12 cellular contexts compared by ENCODE assay signal in the genomic region with DNA sequence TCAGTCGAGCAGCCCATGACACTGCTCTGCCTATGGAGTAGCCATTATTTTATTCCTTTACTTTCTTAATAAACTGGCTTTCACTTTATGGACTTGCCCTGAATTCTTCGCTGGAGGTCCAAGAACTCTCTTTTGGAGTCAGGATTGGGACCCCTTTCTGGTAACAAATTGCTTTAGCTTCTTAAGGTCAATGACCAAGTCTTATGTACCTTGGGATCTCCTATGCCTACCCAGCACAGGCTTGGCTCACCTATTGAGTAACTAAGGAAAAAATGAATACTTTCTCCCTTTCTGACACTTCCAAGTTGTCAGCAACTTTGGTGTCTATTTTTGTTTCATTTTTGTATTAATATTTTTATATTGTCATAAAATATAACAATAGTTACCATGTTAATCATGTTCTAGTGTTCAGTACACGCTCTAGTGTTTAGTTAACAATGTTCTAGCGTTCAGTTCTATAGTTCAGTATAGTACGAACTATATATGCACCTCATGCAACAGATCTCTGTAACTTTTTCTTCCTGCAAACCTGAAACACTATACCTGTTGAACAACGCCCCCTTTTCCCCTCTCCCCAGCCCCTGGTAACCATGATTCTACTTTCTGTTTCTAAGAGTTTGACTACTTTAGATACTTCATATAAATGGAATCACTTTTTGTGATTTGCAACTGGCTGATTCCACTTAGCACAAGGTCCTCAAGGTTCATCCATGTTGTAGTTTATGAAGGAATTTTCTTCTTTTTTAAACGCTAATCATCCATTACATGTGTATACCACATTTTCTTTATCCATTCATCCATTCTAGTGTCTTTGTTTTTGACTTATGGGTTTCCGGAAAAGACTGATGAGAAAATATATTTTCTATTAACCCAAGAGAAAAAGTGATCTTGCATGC. TPM values are rescaled to one million over a fixed set of nuclear protein-coding genes. Genes with fewer than 3 reads are reported as not detected.
A peak's percentile ranks its signal among the peaks of the same experiment; 100 is the strongest.
DNase-seq lines count a peak whose midpoint lies in the region; ATAC-seq, FAIRE-seq and TF ChIP-seq lines count a peak whose summit lies in the region.
"Had no signal": no experiment of that assay in that cellular context is flagged by ENCODE, and none has a peak within 500 bp of the region (broad histone marks: within the 10 kb centered on the region; RNA-seq: fewer than 3 reads in every experiment).

No MANE protein-coding gene starts in this region.

- peaks cover 51% of the 10 kb centered on the region for H3K4me1 ChIP-seq in ACC112 (ENCODE audit: control insufficient read depth, insufficient read depth, low read length, unreplicated experiment)
- H3K4me1 ChIP-seq in K562 (replicated peaks in 1 of 2; ENCODE audit: control insufficient read depth in 2 of 2, insufficient read depth in 2 of 2, low read length in 2 of 2), result peaks cover 31 to 42% of the 10 kb centered on the region in 2 experiments

- WGBS in K562 (ENCODE audit: insufficient coverage, low coverage, missing lambda C conversion rate), result 2% methylated on average over 7 of the region's 8 CpGs

- DNase-seq in H54 (ENCODE audit: insufficient read length, low spot score) (no peak), K562 (ENCODE audit: extremely low read depth in 1 of 4, low spot score in 3 of 4) (peak in 1 of 4 experiments; percentile 66), NCI-H526 (lab: John Stamatoyannopoulos, UW) (no peak)
- DNase-seq: activated CD4-positive, alpha-beta T cell treated with anti-CD3 and anti-CD28 coated beads for 48 hours; amygdala; NCI-H187 had no signal

- BruUV-seq in K562 (replicated peaks; lab: Mats Ljungman, UMichigan), result TSS peak; percentile 73

- peak; percentile 43; the same call in 1 of the 2 replicates for TF ChIP-seq EP300 in K562 (IDR thresholded peaks at IDR 0.05; ENCODE audit: low read length)

- TF ChIP-seq CTCF in K562 (IDR thresholded peaks at IDR 0.05 in 2 of 3, conservative IDR thresholded peaks at IDR 0.05 in 1 of 3; ENCODE audit: insufficient read depth in 2 of 3, low read depth in 1 of 3, low read length in 3 of 3), result no peak
- TF ChIP-seq CTCF in nephron (IDR thresholded peaks at IDR 0.05; ENCODE audit: unreplicated experiment in 3 of 3), result no peak

- no peaks in the 10 kb centered on the region for H3K9me1 ChIP-seq in K562 (ENCODE audit: control insufficient read depth, insufficient read depth, low read length)

- H3K27ac ChIP-seq in ACC112 (ENCODE audit: low read depth, low read length) (peak overlapping the region; percentile 73), K562 (ENCODE audit: extremely low read depth, low read depth, low read length) (peak overlapping the region; percentile 85)

- CTCF ChIA-PET in K562 (lab: Yijun Ruan, JAX; ENCODE audit: low intra/inter-chr PET ratio), result no interaction called here

- H3K9ac ChIP-seq in K562 (ENCODE audit: insufficient read depth in 1 of 2, low read depth in 2 of 2, low read length in 2 of 2), result peak overlapping the region in 1 of 2 experiments; percentile 92; a peak in 3 of 4 replicates

- ATAC-seq in K562 (peak; percentile 51), GM21447 (IDR thresholded peaks at IDR 0.05; ENCODE audit: unreplicated experiment) (no peak), GM19351 (IDR thresholded peaks at IDR 0.05; ENCODE audit: unreplicated experiment) (no peak), HG03025 (IDR thresholded peaks at IDR 0.05; ENCODE audit: low FRiP score, unreplicated experiment) (no peak)

- H3K27me3 Mint-ChIP-seq in nephron (ENCODE audit: low read depth), result no peaks in the 10 kb centered on the region

- peak overlapping the region; percentile 96 for H3K4me2 ChIP-seq in K562 (ENCODE audit: insufficient read depth, low read length)

- peaks cover 75% of the 10 kb centered on the region for H3K4me1 Mint-ChIP-seq in nephron

- H3K79me2 ChIP-seq in ACC112 (ENCODE audit: control insufficient read depth, insufficient read depth, low read length, unreplicated experiment) (peaks cover 33% of the 10 kb centered on the region), K562 (ENCODE audit: control insufficient read depth, insufficient read depth, low read length) (peaks cover 50% of the 10 kb centered on the region)

- H3K36me3 ChIP-seq in ACC112 (ENCODE audit: insufficient read depth, low read length), result no peaks in the 10 kb centered on the region; the same call in 1 of the 2 replicates
- H3K36me3 ChIP-seq in K562 (ENCODE audit: control insufficient read depth, insufficient read depth, low read length), result peaks cover 21% of the 10 kb centered on the region

- POLR2A ChIA-PET in K562 (lab: Yijun Ruan, JAX), result interaction anchor here (0.6 to 3.8 kb wide), 8 partner anchors 8 to 259 kb away, joined by 3 to 50 read pairs (median 3); a partner anchor contains a TSS

- no peaks in the 10 kb centered on the region for H3K36me3 Mint-ChIP-seq in nephron (ENCODE audit: low read depth)

- TF ChIP-seq POLR2A in H54 (IDR thresholded peaks at IDR 0.05; ENCODE audit: low read depth, low read length), result no peak
- peak; percentile 100 for TF ChIP-seq POLR2A in K562 (conservative IDR thresholded peaks at IDR 0.05)

- intact Hi-C loops in K562 (cut with micrococcal nuclease), result loop anchor here (1.0 to 10.0 kb wide), 6 partner anchors 17 to 205 kb away; a partner anchor contains a TSS

- H3K9me3 ChIP-seq in K562 (replicated peaks; ENCODE audit: control insufficient read depth, insufficient read depth, low read depth, low read length), result no peaks in the 10 kb centered on the region

- H3K9me3 Mint-ChIP-seq in nephron, result no peaks in the 10 kb centered on the region

- peak overlapping the region; percentile 97 to 99 (median 98) for H3K27ac Mint-ChIP-seq in nephron

- in situ Hi-C loops in K562 (cut with MboI), result loop anchor here (5.0 kb wide), 1 partner anchor 62 kb away; no protein-coding TSS in a partner anchor

- TF ChIP-seq RAD21 in K562 (CRISPR knock-in tag; conservative IDR thresholded peaks at IDR 0.05 in 1 of 2, IDR thresholded peaks at IDR 0.05 in 1 of 2), result no peak; a peak in 1 of 4 replicates

- FAIRE-seq in H54 (lab: Jason Lieb, UNC) (peak; percentile 43), K562 (lab: Jason Lieb, UNC) (no peak)
- FAIRE-seq: islet of Langerhans had no signal

- H4K20me1 ChIP-seq in K562 (replicated peaks; ENCODE audit: control insufficient read depth, insufficient read depth, low read length), result no peaks in the 10 kb centered on the region

- H3K4me3 ChIP-seq in ACC112 (ENCODE audit: low read depth, low read length), result peak overlapping the region; percentile 94
- H3K4me3 ChIP-seq in K562, result peak overlapping the region; percentile 81

- peak overlapping the region; percentile 69 for H2AFZ ChIP-seq in ACC112 (ENCODE audit: low read length, unreplicated experiment)
- no peak overlapping the region for H2AFZ ChIP-seq in K562 (ENCODE audit: low read depth, low read length)

- peak overlapping the region; percentile 90 to 93 (median 91) for H3K4me3 Mint-ChIP-seq in nephron

- H3K27me3 ChIP-seq in ACC112 (ENCODE audit: insufficient read depth, low read length) (no peaks in the 10 kb centered on the region), K562 (ENCODE audit: control insufficient read depth in 2 of 2, insufficient read depth in 2 of 2, low read length in 2 of 2) (no peaks in the 10 kb centered on the region; a peak in 1 of 5 replicates)

TF ChIP-seq in K562, 482 proteins besides CTCF, POLR2A, EP300 and RAD21 (continues in another document):
- peak; percentile 72; the same call in 1 of the 2 replicates for TF ChIP-seq SMAD3 (CRISPR knock-in tag; conservative IDR thresholded peaks at IDR 0.05)

RNA-seq across cellular contexts. Expression of a gene that starts 1.8 kb away (rescaled TPM):
- total RNA-seq in K562 (2011; cell fraction: chromatin; rRNA removed; ENCODE audit: low replicate concordance), result 221 and 302 TPM in 2 replicates
- total RNA-seq in K562 (2011; cell fraction: nucleolus; rRNA removed), result 117 and 137 TPM in 2 replicates
- total RNA-seq in K562 (2011; cell fraction: nucleoplasm; rRNA removed), result 147 and 234 TPM in 2 replicates
- total RNA-seq in K562 (2014; rRNA removed) (107 and 112 TPM in 2 replicates), K562 (2014; rRNA removed; fragmentation: Illumina TruSeq; extraction: Trizol) (142 and 164 TPM in 2 replicates), K562 (2015; rRNA removed; fragmentation: Illumina TruSeq; extraction: Trizol) (133 and 143 TPM in 2 replicates), K562 (2021) (124 and 142 TPM in 2 replicates)
- polyA plus RNA-seq in K562 (2011; rRNA removed) (128 and 166 TPM in 2 replicates), K562 (2014; fragmentation: Illumina TruSeq; extraction: Trizol) (111 and 115 TPM in 2 replicates), K562 (2014; fragmentation: Nextera tagmentation; extraction: Ambion mirVana) (10 to 100 TPM; 39.7 to 53.0 TPM), K562 (2014; rRNA removed) (78.4 and 81.2 TPM in 2 replicates)
- polyA plus RNA-seq in K562 (2011; cell fraction: cytosol; rRNA removed), result 180 and 257 TPM in 2 replicates
- 207 and 234 TPM in 2 replicates for polyA plus RNA-seq in K562 (2011; cell fraction: nucleus; rRNA removed)
- polyA plus RNA-seq in K562 (2012), result 73.9 and 97.8 TPM in 2 replicates
- 373 and 438 TPM in 2 replicates for polyA minus RNA-seq in K562 (2011; rRNA and poly(A)+ RNA removed)
- 200 and 263 TPM in 2 replicates for polyA minus RNA-seq in K562 (2011; cell fraction: cytosol; rRNA and poly(A)+ RNA removed)
- 246 and 302 TPM in 2 replicates for polyA minus RNA-seq in K562 (2011; cell fraction: nucleus; rRNA and poly(A)+ RNA removed)

RNA-seq across cellular contexts. Expression of a gene that starts 46.6 kb away (rescaled TPM):
- total RNA-seq in K562 (2011; cell fraction: chromatin; rRNA removed; ENCODE audit: low replicate concordance), result not detected in 2 replicates
- not detected in 2 replicates for total RNA-seq in K562 (2011; cell fraction: nucleolus; rRNA removed)
- total RNA-seq in K562 (2011; cell fraction: nucleoplasm; rRNA removed), result not detected in 2 replicates
- total RNA-seq in K562 (2014; rRNA removed), result 0.24 TPM in 1 of 2 replicates, not detected in the other
- total RNA-seq in K562 (2014; rRNA removed; fragmentation: Illumina TruSeq; extraction: Trizol), result not detected in 2 replicates
- 0.40 TPM in 1 of 2 replicates, not detected in the other for total RNA-seq in K562 (2015; rRNA removed; fragmentation: Illumina TruSeq; extraction: Trizol)
- 0.11 TPM in 1 of 2 replicates, not detected in the other for total RNA-seq in K562 (2021)
- 0.28 and 0.38 TPM in 2 replicates for polyA plus RNA-seq in K562 (2011; rRNA removed)
- 0.09 TPM in 1 of 2 replicates, not detected in the other for polyA plus RNA-seq in K562 (2011; cell fraction: cytosol; rRNA removed)
- polyA plus RNA-seq in K562 (2011; cell fraction: nucleus; rRNA removed), result 0.14 and 0.24 TPM in 2 replicates
- 1.6 and 1.8 TPM in 2 replicates for polyA plus RNA-seq in K562 (2012)
- polyA plus RNA-seq in K562 (2014; fragmentation: Illumina TruSeq; extraction: Trizol), result 0.16 TPM in 1 of 2 replicates, not detected in the other
- 1 to 10 TPM; 3.4 to 5.5 TPM for polyA plus RNA-seq in K562 (2014; fragmentation: Nextera tagmentation; extraction: Ambion mirVana)
- polyA plus RNA-seq in K562 (2014; rRNA removed), result 0.05 and 0.16 TPM in 2 replicates
- polyA minus RNA-seq in K562 (2011; rRNA and poly(A)+ RNA removed), result 0.18 TPM in 1 of 2 replicates, not detected in the other
- not detected in 2 replicates for polyA minus RNA-seq in K562 (2011; cell fraction: cytosol; rRNA and poly(A)+ RNA removed)
- polyA minus RNA-seq in K562 (2011; cell fraction: nucleus; rRNA and poly(A)+ RNA removed), result not detected in 2 replicates
